ENCODE assay signal across 8 cellular contexts in the genomic region with DNA sequence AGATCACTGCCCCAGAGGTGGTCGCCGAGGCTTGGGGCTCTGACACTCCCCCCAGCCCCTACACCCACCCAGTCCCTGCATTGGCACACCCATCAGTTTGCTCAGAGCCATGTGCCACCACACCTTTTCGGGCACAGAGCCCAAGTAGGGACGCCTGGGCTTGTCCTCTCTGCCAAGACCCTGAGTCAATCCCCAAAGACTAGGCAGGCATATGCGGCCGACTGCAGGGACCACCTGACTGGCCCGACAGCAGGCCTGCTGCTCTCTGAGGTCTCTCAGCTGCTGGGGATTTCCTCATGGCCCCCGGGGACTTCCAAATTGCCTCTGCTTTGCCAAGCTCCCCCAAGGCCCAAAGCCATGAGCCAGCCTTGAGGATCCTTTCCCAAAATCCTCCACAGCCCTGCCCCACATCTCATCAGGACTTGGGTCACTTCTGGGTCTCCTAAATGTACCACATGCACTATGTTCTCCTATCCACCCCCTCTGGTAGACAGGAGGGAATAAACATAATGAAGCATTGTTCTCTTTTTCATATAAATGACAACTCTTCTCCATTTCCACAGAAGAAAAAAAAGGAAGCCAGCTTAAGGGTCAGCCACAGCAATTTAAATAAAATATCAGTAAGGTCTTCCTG. TPM values are rescaled to one million over a fixed set of nuclear protein-coding genes. Genes with fewer than 3 reads are reported as not detected.
DNase-seq lines count a peak whose midpoint lies in the region; ATAC-seq and TF ChIP-seq lines count a peak whose summit lies in the region.

No MANE protein-coding gene starts in this region.

- DNase-seq in left cardiac atrium (peak; percentile 48), left ventricle myocardium superior (no peak), RWPE1 (ENCODE audit: low spot score) (no peak), esophagus squamous epithelium (lab: John Stamatoyannopoulos, UW) (no peak), prostate gland (ENCODE audit: low spot score) (peak; percentile 48), NCI-H146 treated with DMSO at 0.1 percent for 48 hours (lab: John Stamatoyannopoulos, UW; ENCODE audit: unreplicated experiment) (no peak), superior temporal gyrus (ENCODE audit: extremely low spot score) (no peak)
- no peak for DNase-seq in stimulated activated naive CD4-positive, alpha-beta T cell treated with Interleukin-2 at 50 U/mL for 16 hours (lab: John Stamatoyannopoulos, UW)

- H3K36me3 ChIP-seq in esophagus squamous epithelium: peaks cover 0 to 4% (median 0%) of the 10 kb centered on the region in 3 donors
- no peaks in the 10 kb centered on the region for H3K36me3 ChIP-seq in prostate gland

- H3K4me3 ChIP-seq in esophagus squamous epithelium (peak overlapping the region; percentile 35 to 76 (median 54)), prostate gland (peak overlapping the region; percentile 40 to 41)

- H3K4me1 ChIP-seq in esophagus squamous epithelium (peaks cover 27 to 74% (median 50%) of the 10 kb centered on the region in 3 donors), prostate gland (replicated peaks) (peaks cover 6% of the 10 kb centered on the region)

- 0 to 33% methylated on average over 1 to 2 of the region's 8 CpGs for WGBS in esophagus squamous epithelium, 2 donors
- WGBS in prostate gland: 6% methylated on average over 8 of the region's 8 CpGs

- CTCF ChIA-PET in RWPE1 (lab: Yijun Ruan, JAX): interaction anchor here (0.5 to 4.3 kb wide), 22 partner anchors 9 to 981 kb away, joined by 3 to 81 read pairs (median 3); a partner anchor contains a TSS

- intact Hi-C loops in left cardiac atrium (cut with DNase I) (loop anchor here (1.0 to 10.0 kb wide), 4 partner anchors 29 to 143 kb away; a partner anchor contains a TSS), left ventricle myocardium superior (cut with micrococcal nuclease) (loop anchor here (5.0 kb wide), 1 partner anchor 68 kb away; no protein-coding TSS in a partner anchor), esophagus squamous epithelium (cut with DNase I) (loop anchor here (5.0 to 10.0 kb wide), 3 partner anchors 33 to 145 kb away; a partner anchor contains a TSS), prostate gland (cut with DNase I) (loop anchor here (2.0 kb wide), 3 partner anchors 31 to 143 kb away; a partner anchor contains a TSS)

- H3K27me3 ChIP-seq in esophagus squamous epithelium: no peaks in the 10 kb centered on the region
- H3K27me3 ChIP-seq in prostate gland (replicated peaks; ENCODE audit: insufficient read depth): no peaks in the 10 kb centered on the region

- TF ChIP-seq POLR2A in esophagus squamous epithelium (IDR thresholded peaks at IDR 0.05): no peak
- no peak for TF ChIP-seq POLR2A in prostate gland (IDR thresholded peaks at IDR 0.05)

- TF ChIP-seq CTCF in RWPE1 (conservative IDR thresholded peaks at IDR 0.05; ENCODE audit: low read depth): no peak
- no peak for TF ChIP-seq CTCF in esophagus squamous epithelium (IDR thresholded peaks at IDR 0.05)
- TF ChIP-seq CTCF in prostate gland (IDR thresholded peaks at IDR 0.05): no peak

- H3K9me3 ChIP-seq in esophagus squamous epithelium: no peaks in the 10 kb centered on the region
- no peaks in the 10 kb centered on the region for H3K9me3 ChIP-seq in prostate gland

- ATAC-seq in left cardiac atrium (peak; percentile 1 to 12), left ventricle myocardium superior (no peak)

- peak overlapping the region; percentile 97 for H3K27ac ChIP-seq in RWPE1
- peak overlapping the region; percentile 82 to 90 (median 88) for H3K27ac ChIP-seq in esophagus squamous epithelium
- H3K27ac ChIP-seq in prostate gland: peak overlapping the region; percentile 68 to 74

- POLR2A ChIA-PET in RWPE1 (lab: Yijun Ruan, JAX; ENCODE audit: low non-redundant PET): interaction anchor here (0.6 to 2.9 kb wide), 4 partner anchors 27 to 439 kb away, joined by 3 to 17 read pairs (median 4); a partner anchor contains a TSS

RNA-seq across cellular contexts. Expression of a gene that starts 30.6 kb away (rescaled TPM):
- total RNA-seq in left cardiac atrium: 100 to 1,000 TPM; 179 to 190 TPM
- 346 TPM for total RNA-seq in left ventricle myocardium superior
- total RNA-seq in esophagus squamous epithelium: 10 to 100 TPM; 44.0 to 74.9 (median 68.5) TPM
- 10 to 100 TPM; 34.6 to 80.5 TPM for total RNA-seq in prostate gland

Comparison
In these comparisons a context has a peak if more than half of its experiments do, and no peak if none do; other contexts are left out.
1. DNase-seq: peak in left cardiac atrium (single experiment) and prostate gland (single experiment); none in left ventricle myocardium superior (single experiment), RWPE1 (single experiment), esophagus squamous epithelium (single experiment), NCI-H146 treated with DMSO at 0.1 percent for 48 hours (single experiment), stimulated activated naive CD4-positive, alpha-beta T cell treated with Interleukin-2 at 50 U/mL for 16 hours (single experiment) and superior temporal gyrus (single experiment).
2. Peak in every context shown above with its lines, with median percentiles within 50 percentile points of each other: H3K27ac ChIP-seq.